In the genomic region with DNA sequence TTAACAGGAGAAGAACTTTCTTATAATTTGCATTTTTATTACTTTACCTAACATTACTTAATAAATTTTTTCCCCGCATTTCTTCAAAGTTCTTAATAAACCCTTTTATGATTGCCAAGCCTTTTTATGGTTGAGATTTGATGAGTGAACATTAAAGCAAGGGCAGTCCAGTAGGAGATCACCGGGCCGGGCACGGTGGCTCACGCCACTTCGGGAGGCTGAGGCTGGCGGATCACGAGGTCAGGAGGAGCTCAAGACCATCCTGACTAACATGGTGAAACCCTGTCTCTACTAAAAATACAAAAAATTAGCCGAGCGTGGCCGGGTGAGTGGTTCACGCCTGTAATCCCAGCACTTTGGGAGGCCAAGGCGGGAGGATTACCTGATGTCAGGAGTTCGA, we compare ENCODE assay signal across 6 cellular contexts.
"Had no signal": no experiment of that assay in that cellular context is flagged by ENCODE, and none has a peak within 500 bp of the region (broad histone marks: within the 10 kb centered on the region; RNA-seq: fewer than 3 reads in every experiment).

No MANE protein-coding gene starts in this region.

- H3K36me3 Mint-ChIP-seq: IgD-negative memory B cell had no signal

- ATAC-seq: HepG2, K562 had no signal

- H3K9me3 Mint-ChIP-seq: IgD-negative memory B cell had no signal

- H3K27ac Mint-ChIP-seq: IgD-negative memory B cell had no signal

- DNase-seq: IMR-90, KBM-7, KG1 had no signal

- H3K4me1 Mint-ChIP-seq: IgD-negative memory B cell had no signal

- H3K4me3 Mint-ChIP-seq: IgD-negative memory B cell had no signal
